Comparison of ENCODE assay signal across 8 cellular contexts in genomic region chr16:57422026-57422944, GRCh38. TPM values are rescaled to one million over a fixed set of nuclear protein-coding genes. Genes with fewer than 3 reads are reported as not detected.
DNase-seq lines count a peak whose midpoint lies in the region; ATAC-seq and TF ChIP-seq lines count a peak whose summit lies in the region.

No MANE protein-coding gene starts in this region.

- H3K9me3 ChIP-seq in thyroid gland = no peaks in the 10 kb centered on the region

- no peaks in the 10 kb centered on the region for H3K27me3 ChIP-seq in GM06990 (replicated peaks; ENCODE audit: control insufficient read depth, insufficient read depth, low read length)
- no peaks in the 10 kb centered on the region for H3K27me3 ChIP-seq in thyroid gland

- TF ChIP-seq POLR2A in thyroid gland (IDR thresholded peaks at IDR 0.05) = no peak

- peaks cover 2% of the 10 kb centered on the region; the same call in 1 of the 2 replicates for H3K36me3 ChIP-seq in GM06990 (ENCODE audit: control insufficient read depth, insufficient read depth, low read length)
- peaks cover 0 to 1% of the 10 kb centered on the region in 2 donors for H3K36me3 ChIP-seq in thyroid gland

- H3K27ac ChIP-seq in thyroid gland = no peak overlapping the region

- DNase-seq in GM06990 (ENCODE audit: extremely low read depth, insufficient read length) (no peak), NCI-H128 (lab: John Stamatoyannopoulos, UW; ENCODE audit: unreplicated experiment) (peak; percentile 17), amniotic epithelial cell (ENCODE audit: low read depth) (peak; percentile 59), iPS-NIHi7 (ENCODE audit: extremely low spot score) (peak; percentile 58), thyroid gland (peak; percentile 38 to 47)

- intact Hi-C loops in thyroid gland (cut with DNase I) = no loop called here

- no peak for ATAC-seq in GM18873 (IDR thresholded peaks at IDR 0.05; ENCODE audit: low FRiP score, unreplicated experiment)
- no peak for ATAC-seq in GM18909 (IDR thresholded peaks at IDR 0.05; ENCODE audit: poor library complexity, unreplicated experiment)
- no peak for ATAC-seq in HG02759 (IDR thresholded peaks at IDR 0.05; ENCODE audit: unreplicated experiment)

- TF ChIP-seq CTCF in GM06990 (IDR thresholded peaks at IDR 0.05; ENCODE audit: insufficient read depth, low read length, poor library complexity, severe bottlenecking) (peak; percentile 63), thyroid gland (IDR thresholded peaks at IDR 0.05) (peak in 5 of 6 experiments; percentile 27 to 53 (median 45))

- WGBS in thyroid gland, 2 donors = 40 to 47% methylated on average over 10 of the region's 10 CpGs

- H3K4me3 ChIP-seq in GM06990 (replicated peaks; ENCODE audit: low read depth, low read length) (no peak overlapping the region), thyroid gland (replicated peaks in 1 of 3) (no peak overlapping the region)

- peaks cover 3 to 33% of the 10 kb centered on the region in 2 donors for H3K4me1 ChIP-seq in thyroid gland

RNA-seq across cellular contexts. Expression of gene CCL17, which starts 17.7 kb away (rescaled TPM):
- total RNA-seq in thyroid gland = not detected

RNA-seq across cellular contexts. Expression of gene CIAPIN1, which starts 24.9 kb away (rescaled TPM):
- total RNA-seq in thyroid gland = 10 to 100 TPM; 29.2 to 41.2 (median 35.5) TPM

RNA-seq across cellular contexts. Expression of gene COQ9, which starts 25.0 kb away (rescaled TPM):
- total RNA-seq in thyroid gland = 100 to 1,000 TPM in 1 of 4 donors, 10 to 100 TPM in 3; 41.8 to 112 (median 76.1) TPM

RNA-seq across cellular contexts. Expression of gene POLR2C, which starts 40.2 kb away (rescaled TPM):
- 100 to 1,000 TPM; 126 to 212 (median 174) TPM for total RNA-seq in thyroid gland

RNA-seq across cellular contexts. Expression of gene CX3CL1, which starts 50.0 kb away (rescaled TPM):
- 10 to 100 TPM in 3 of 4 donors, 1 to 10 TPM in 1; 3.3 to 12.6 (median 10.9) TPM for total RNA-seq in thyroid gland
